8 cellular contexts compared by ENCODE assay signal in genomic region chr14:24093901-24094838, GRCh38. TPM values are rescaled to one million over a fixed set of nuclear protein-coding genes. Genes with fewer than 3 reads are reported as not detected.
DNase-seq lines count a peak whose midpoint lies in the region; ATAC-seq, FAIRE-seq and TF ChIP-seq lines count a peak whose summit lies in the region.

TSS of gene PCK2 (plus strand) at chr14:24094311. CDS start at chr14:24094406, 95 bp downstream.

- no peaks in the 10 kb centered on the region for H4K20me1 ChIP-seq in fibroblast of lung (ENCODE audit: control insufficient read depth, extremely low read depth, insufficient read depth, low read length)

- H3K4me2 ChIP-seq in fibroblast of lung (ENCODE audit: extremely low read depth, insufficient read depth, low read length): peak within 1 kb of the TSS; percentile 77

- no peaks in the 10 kb centered on the region for H3K9me3 Mint-ChIP-seq in naive thymus-derived CD8-positive, alpha-beta T cell

- peak within 1 kb of the TSS; percentile 71 for H2AFZ ChIP-seq in fibroblast of lung (ENCODE audit: low read length)

- peak within 1 kb of the TSS; percentile 93 to 99 (median 97) for H3K27ac Mint-ChIP-seq in naive thymus-derived CD8-positive, alpha-beta T cell

- H3K4me1 ChIP-seq in fibroblast of lung (ENCODE audit: control insufficient read depth, extremely low read depth, insufficient read depth, low read length): peaks cover 2% of the 10 kb centered on the region

- H3K4me3 ChIP-seq in fibroblast of lung (replicated peaks in 1 of 4; ENCODE audit: control extremely low read depth in 1 of 4, insufficient read depth in 1 of 4, low read depth in 3 of 4, low read length in 4 of 4): peak within 1 kb of the TSS; percentile 66 to 91 (median 84)

- H3K27me3 Mint-ChIP-seq in naive thymus-derived CD8-positive, alpha-beta T cell: no peaks in the 10 kb centered on the region

- peaks cover 29 to 40% (median 34%) of the 10 kb centered on the region in 4 donors for H3K4me1 Mint-ChIP-seq in naive thymus-derived CD8-positive, alpha-beta T cell

- H3K4me3 Mint-ChIP-seq in naive thymus-derived CD8-positive, alpha-beta T cell: peak within 1 kb of the TSS; percentile 95 to 99 (median 98)

- H3K27ac ChIP-seq in fibroblast of lung (ENCODE audit: insufficient read depth, low read length): peak within 1 kb of the TSS; percentile 64

- H3K36me3 Mint-ChIP-seq in naive thymus-derived CD8-positive, alpha-beta T cell: peaks cover 0 to 9% (median 0%) of the 10 kb centered on the region in 3 donors

- H3K27me3 ChIP-seq in fibroblast of lung (ENCODE audit: control insufficient read depth, insufficient read depth, low read length): no peaks in the 10 kb centered on the region

- H3K9ac ChIP-seq in fibroblast of lung (ENCODE audit: insufficient read depth, low read length): peak within 1 kb of the TSS; percentile 73

- in situ Hi-C loops in KBM-7 (cut with MboI; ENCODE audit: low pct_unique_long_range_greater_than_20kb, low sequenced_read_pairs): no loop called here

- DNase-seq in D341Med (ENCODE audit: low spot score) (peak; percentile 96), KBM-7 (peak; percentile 95), RCC 7860 (ENCODE audit: low spot score) (peak; percentile 58), activated T-helper 1 cell treated with Interleukin-2 at 50 U/mL for 16 hours (ENCODE audit: low read depth) (peak; percentile 62), fibroblast of lung (ENCODE audit: low read depth in 2 of 2) (peak; percentile 82 to 92)
- DNase-seq in naive thymus-derived CD8-positive, alpha-beta T cell: peak; percentile 40 to 78 (median 62)
- peak; percentile 92 for DNase-seq in stimulated activated naive CD4-positive, alpha-beta T cell treated with Interleukin-2 at 50 U/mL for 16 hours (lab: John Stamatoyannopoulos, UW)

- no peak for FAIRE-seq in RCC 7860 (lab: Jason Lieb, UNC)

- POLR2A ChIA-PET in naive thymus-derived CD8-positive, alpha-beta T cell (lab: Charles Lee): interaction anchor here (0.6 to 6.1 kb wide), 21 partner anchors 11 to 336 kb away, joined by 3 to 50 read pairs (median 4); partner anchors contain the start of genes CARMIL3, DCAF11, IRF9 and KHNYN

- ATAC-seq in GM21576 (IDR thresholded peaks at IDR 0.05; ENCODE audit: unreplicated experiment): peak; percentile 45
- ATAC-seq in naive thymus-derived CD8-positive, alpha-beta T cell: peak; percentile 78 to 83

- H3K79me2 ChIP-seq in fibroblast of lung (ENCODE audit: control insufficient read depth, insufficient read depth, low read length): no peaks in the 10 kb centered on the region

- peaks cover 2% of the 10 kb centered on the region for H3K36me3 ChIP-seq in fibroblast of lung (ENCODE audit: control insufficient read depth, insufficient read depth, low read length)

- TF ChIP-seq CTCF in fibroblast of lung (conservative IDR thresholded peaks at IDR 0.05 in 1 of 2, IDR thresholded peaks at IDR 0.05 in 1 of 2; ENCODE audit: low read depth in 1 of 2, low read length in 2 of 2): peak in 1 of 2 donors; percentile 26

- no peaks in the 10 kb centered on the region for H3K9me3 ChIP-seq in fibroblast of lung (ENCODE audit: control insufficient read depth, insufficient read depth, low read depth, low read length)

RNA-seq across cellular contexts. Expression of gene PCK2, which starts in this region (rescaled TPM):
- total RNA-seq in fibroblast of lung: 33.9 and 71.3 TPM in 2 replicates
- 12.7 and 15.9 TPM in 2 replicates for polyA plus RNA-seq in fibroblast of lung
- polyA plus RNA-seq in fibroblast of lung (2012): 17.0 and 22.7 TPM in 2 replicates
- polyA minus RNA-seq in fibroblast of lung (ENCODE audit: low replicate concordance): 33.5 and 51.1 TPM in 2 replicates
- total RNA-seq in naive thymus-derived CD8-positive, alpha-beta T cell: 10 to 100 TPM; 16.5 to 17.4 TPM
- 10 to 100 TPM in 2 of 3 donors, 1 to 10 TPM in 1; 8.6 to 11.6 (median 11.3) TPM for polyA plus RNA-seq in naive thymus-derived CD8-positive, alpha-beta T cell

Comparison
In these comparisons a context has a peak if more than half of its experiments do, and no peak if none do; other contexts are left out.
1. Peak in every context shown above with its lines: DNase-seq, ATAC-seq, H3K4me3 ChIP-seq and H3K27ac ChIP-seq.